ENCODE assay signal across 19 cellular contexts in genomic region chr1:208025036-208025435, GRCh38.
A peak's percentile ranks its signal among the peaks of the same experiment; 100 is the strongest.
DNase-seq lines count a peak whose midpoint lies in the region; ATAC-seq and TF ChIP-seq lines count a peak whose summit lies in the region.
"Had no signal": no experiment of that assay in that cellular context is flagged by ENCODE, and none has a peak within 500 bp of the region (broad histone marks: within the 10 kb centered on the region; RNA-seq: fewer than 3 reads in every experiment).

No MANE protein-coding gene starts in this region.

- H3K27me3 ChIP-seq in upper lobe of right lung (no peaks in the 10 kb centered on the region), H7 (ENCODE audit: control insufficient read depth, insufficient read depth, low read length) (no peaks in the 10 kb centered on the region; the same call in 1 of the 2 replicates)
- H3K27me3 ChIP-seq: brain microvascular endothelial cell, heart right ventricle, sigmoid colon, SJSA1 had no signal

- no peaks in the 10 kb centered on the region for H3K9me3 Mint-ChIP-seq in WTC11

- H3K4me1 Mint-ChIP-seq in WTC11: peaks cover 12% of the 10 kb centered on the region
- H3K4me1 Mint-ChIP-seq: activated CD4-positive, alpha-beta T cell treated with anti-CD3 and anti-CD28 coated beads for 36 hours had no signal

- TF ChIP-seq CTCF in HFF-Myc (IDR thresholded peaks at IDR 0.05; ENCODE audit: low read depth, low read length, missing control alignments) (no peak), upper lobe of right lung (IDR thresholded peaks at IDR 0.05) (no peak), WTC11 (IDR thresholded peaks at IDR 0.05) (no peak)

- no peaks in the 10 kb centered on the region for H3K9me3 ChIP-seq in upper lobe of right lung
- H3K9me3 ChIP-seq: BLaER1 treated with 17β-estradiol and CSF1 and Interleukin-3, amounts not matched to agents 10 nM and 100 nM; heart right ventricle; sigmoid colon; SJSA1 had no signal

- H3K4me3 ChIP-seq in HFF-Myc (replicated peaks; ENCODE audit: low read depth, low read length) (no peak overlapping the region), upper lobe of right lung (no peak overlapping the region), H7 (ENCODE audit: insufficient read depth, low read depth, low read length) (no peak overlapping the region)
- H3K4me3 ChIP-seq: BLaER1 treated with 17β-estradiol and CSF1 and Interleukin-3, amounts not matched to agents 10 nM and 100 nM; heart right ventricle; sigmoid colon; SJSA1 had no signal

- H3K27ac Mint-ChIP-seq in WTC11: no peak overlapping the region
- H3K27ac Mint-ChIP-seq: activated CD4-positive, alpha-beta T cell treated with anti-CD3 and anti-CD28 coated beads for 36 hours had no signal

- H3K4me1 ChIP-seq in upper lobe of right lung: peaks cover 8% of the 10 kb centered on the region

- 0 out of 2 replicates have a peak, but pooled peaks cover 3% of the 10 kb centered on the region for H3K27me3 Mint-ChIP-seq in WTC11 (ENCODE audit: low read depth)
- H3K27me3 Mint-ChIP-seq: activated CD4-positive, alpha-beta T cell treated with anti-CD3 and anti-CD28 coated beads for 36 hours had no signal

- ATAC-seq in upper lobe of right lung (no peak), WTC11 (no peak), GM21526 (IDR thresholded peaks at IDR 0.05; ENCODE audit: low FRiP score, unreplicated experiment) (no peak)
- ATAC-seq: activated CD4-positive, alpha-beta T cell treated with anti-CD3 and anti-CD28 coated beads for 36 hours; heart right ventricle had no signal

- H3K36me3 Mint-ChIP-seq in WTC11: no peaks in the 10 kb centered on the region

- POLR2A ChIA-PET in WTC11 (lab: Charles Lee): no interaction called here

- DNase-seq in HFF-Myc (ENCODE audit: extremely low read depth, low read depth): peak; percentile 48
- DNase-seq in mucosa of gallbladder (ENCODE audit: low spot score): peak; percentile 66
- peak; percentile 18 for DNase-seq in upper lobe of right lung
- DNase-seq in H7: no peak
- DNase-seq in WTC11 (ENCODE audit: low spot score): no peak
- DNase-seq: activated CD4-positive, alpha-beta T cell treated with anti-CD3 and anti-CD28 coated beads for 36 hours; activated effector memory CD4-positive, alpha-beta T cell treated with anti-CD3 and anti-CD28 coated beads, Interleukin-2, amount 50 U/mL, for 16 hours; brain microvascular endothelial cell; dermis blood vessel endothelial cell; GOT3; NCI-H526 treated with DMSO at 0.1 percent for 48 hours; sigmoid colon; T-helper 9 cell had no signal

- intact Hi-C loops in upper lobe of right lung (cut with DNase I): loop anchor here (10.0 kb wide), 1 partner anchor 220 kb away; the partner anchor contains the start of gene PLXNA2

- CTCF ChIA-PET in WTC11 (lab: Charles Lee): interaction anchor here (0.7 to 4.4 kb wide), 3 partner anchors 20 to 105 kb away, joined by 4 to 61 read pairs (median 7); no protein-coding TSS in a partner anchor

- peaks cover 42% of the 10 kb centered on the region for H3K36me3 ChIP-seq in upper lobe of right lung
- H3K36me3 ChIP-seq in H7 (replicated peaks; ENCODE audit: control insufficient read depth, insufficient read depth, low read length): no peaks in the 10 kb centered on the region
- H3K36me3 ChIP-seq: BLaER1 treated with 17β-estradiol and CSF1 and Interleukin-3, amounts not matched to agents 10 nM and 100 nM had no signal

- H3K27ac ChIP-seq in cingulate gyrus (ENCODE audit: low read depth, low read length): peak overlapping the region; percentile 54
- no peak overlapping the region for H3K27ac ChIP-seq in upper lobe of right lung
- H3K27ac ChIP-seq: BLaER1 treated with 17β-estradiol and CSF1 and Interleukin-3, amounts not matched to agents 10 nM and 100 nM; brain microvascular endothelial cell; epithelial cell of prostate; heart right ventricle; sigmoid colon; SJSA1 had no signal

- H3K4me3 Mint-ChIP-seq in WTC11: no peak overlapping the region
- H3K4me3 Mint-ChIP-seq: activated CD4-positive, alpha-beta T cell treated with anti-CD3 and anti-CD28 coated beads for 36 hours had no signal

TF ChIP-seq in WTC11, 78 proteins besides CTCF, POLR2A, EP300 and RAD21:
- TF ChIP-seq FOXP4 (CRISPR knock-in tag; IDR thresholded peaks at IDR 0.05) (no peak), ATF2 (CRISPR knock-in tag; IDR thresholded peaks at IDR 0.05; ENCODE audit: borderline replicate concordance, low read depth) (no peak), SMAD4 (CRISPR knock-in tag; IDR thresholded peaks at IDR 0.05) (no peak)

Comparison
In these comparisons a context has a peak if more than half of its experiments do, and no peak if none do; other contexts are left out.
1. DNase-seq: peak in HFF-Myc (single experiment), mucosa of gallbladder (single experiment) and upper lobe of right lung (single experiment); none in H7 (single experiment) and WTC11 (single experiment).